1 cellular context compared by ENCODE assay signal in genomic region chr19:53977991-53978731, GRCh38.
TF ChIP-seq lines count a peak whose summit lies in the region.

No MANE protein-coding gene starts in this region.

TF ChIP-seq in WTC11, 78 proteins besides CTCF, POLR2A, EP300 and RAD21 (continued from another document):
- TF ChIP-seq E2F1 (CRISPR knock-in tag; IDR thresholded peaks at IDR 0.05) (0 out of 2 replicates have a peak, but pooled peaks have one; percentile 32), ESRRA (CRISPR knock-in tag; IDR thresholded peaks at IDR 0.05; ENCODE audit: borderline replicate concordance) (peak; percentile 64; the same call in 1 of the 2 replicates), ZNF416 (CRISPR knock-in tag; IDR thresholded peaks at IDR 0.05) (no peak), SP1 (CRISPR knock-in tag; conservative IDR thresholded peaks at IDR 0.05) (peak; percentile 94), JUN (CRISPR knock-in tag; IDR thresholded peaks at IDR 0.05) (no peak), ZNF138 (CRISPR knock-in tag; conservative IDR thresholded peaks at IDR 0.05) (peak; percentile 79; the same call in 1 of the 2 replicates), SMAD3 (CRISPR knock-in tag; IDR thresholded peaks at IDR 0.05; ENCODE audit: borderline replicate concordance) (no peak), MXD4 (CRISPR knock-in tag; IDR thresholded peaks at IDR 0.05; ENCODE audit: borderline replicate concordance) (no peak), CBFB (CRISPR knock-in tag; IDR thresholded peaks at IDR 0.05; ENCODE audit: low read depth) (peak; percentile 61; the same call in 1 of the 2 replicates), MAX (CRISPR knock-in tag; IDR thresholded peaks at IDR 0.05) (peak; percentile 86), ZNF671 (CRISPR knock-in tag; IDR thresholded peaks at IDR 0.05) (no peak), ZMAT4 (CRISPR knock-in tag; IDR thresholded peaks at IDR 0.05) (no peak), TP53 (CRISPR knock-in tag; IDR thresholded peaks at IDR 0.05) (peak; percentile 48), FOXP4 (CRISPR knock-in tag; IDR thresholded peaks at IDR 0.05) (0 out of 2 replicates have a peak, but pooled peaks have one; percentile 26), ATF2 (CRISPR knock-in tag; IDR thresholded peaks at IDR 0.05; ENCODE audit: borderline replicate concordance, low read depth) (no peak), NFE2L1 (CRISPR knock-in tag; IDR thresholded peaks at IDR 0.05) (peak; percentile 81; the same call in 1 of the 2 replicates), NFYB (CRISPR knock-in tag; conservative IDR thresholded peaks at IDR 0.05; ENCODE audit: low read depth) (peak; percentile 99)
